Comparison of ENCODE assay signal across 9 cellular contexts in the genomic region with DNA sequence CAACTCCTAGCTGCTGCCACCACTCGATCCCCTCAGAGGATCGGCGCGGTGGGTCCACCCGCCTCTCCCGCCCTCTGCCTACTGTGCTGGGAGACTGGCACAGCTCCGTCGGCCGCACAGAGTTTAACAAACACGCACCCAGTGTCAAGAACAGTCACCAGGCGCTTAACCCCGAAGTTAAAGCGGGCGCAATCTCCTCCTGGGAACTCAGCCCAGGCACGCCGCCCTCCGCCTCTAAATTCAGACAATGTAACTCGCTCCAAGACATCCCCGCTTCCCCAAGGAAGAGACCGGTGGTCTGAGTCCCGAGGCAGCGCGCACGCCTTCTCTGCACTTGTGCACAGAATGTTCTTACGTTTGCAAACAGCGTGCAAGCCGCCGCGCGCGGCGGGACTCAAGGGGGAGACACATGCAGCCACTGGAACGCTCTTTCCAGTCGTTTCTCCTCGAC. TPM values are rescaled to one million over a fixed set of nuclear protein-coding genes. Genes with fewer than 3 reads are reported as not detected.
DNase-seq lines count a peak whose midpoint lies in the region; ATAC-seq, FAIRE-seq and TF ChIP-seq lines count a peak whose summit lies in the region.
"Had no signal": no experiment of that assay in that cellular context is flagged by ENCODE, and none has a peak within 500 bp of the region (broad histone marks: within the 10 kb centered on the region; RNA-seq: fewer than 3 reads in every experiment).

No MANE protein-coding gene starts in this region.

- TF ChIP-seq POLR2A in GM12892 (IDR thresholded peaks at IDR 0.05; ENCODE audit: low read depth, low read length), result no peak
- peak in 1 of 4 donors; percentile 15 for TF ChIP-seq POLR2A in esophagus squamous epithelium (IDR thresholded peaks at IDR 0.05)
- peak in 1 of 4 donors; percentile 15 for TF ChIP-seq POLR2A in upper lobe of left lung (IDR thresholded peaks at IDR 0.05)

- peak overlapping the region; percentile 90 for H3K4me3 Mint-ChIP-seq in natural killer cell

- H3K27me3 ChIP-seq in esophagus squamous epithelium (peaks cover 0 to 100% (median 7%) of the 10 kb centered on the region in 4 donors), upper lobe of left lung (no peaks in the 10 kb centered on the region)

- no peaks in the 10 kb centered on the region for H3K9me3 Mint-ChIP-seq in natural killer cell

- H3K36me3 ChIP-seq in esophagus squamous epithelium (no peaks in the 10 kb centered on the region), upper lobe of left lung (peaks cover 0 to 5% (median 0%) of the 10 kb centered on the region in 4 donors)

- H3K36me3 Mint-ChIP-seq in natural killer cell, result peaks cover 8% of the 10 kb centered on the region

- 0% methylated on average over 4 to 14 of the region's 35 CpGs for WGBS in esophagus squamous epithelium, 2 donors
- WGBS in upper lobe of left lung, 2 donors, result 0 to 8% methylated on average over 4 to 35 of the region's 35 CpGs

- no peak for TF ChIP-seq CTCF in esophagus squamous epithelium (IDR thresholded peaks at IDR 0.05)
- TF ChIP-seq CTCF in natural killer cell (IDR thresholded peaks at IDR 0.05), result no peak
- no peak for TF ChIP-seq CTCF in upper lobe of left lung (IDR thresholded peaks at IDR 0.05)

- H3K4me1 Mint-ChIP-seq in natural killer cell, result peaks cover 31 to 56% of the 10 kb centered on the region in 2 donors

- no peaks in the 10 kb centered on the region for H3K27me3 Mint-ChIP-seq in natural killer cell (ENCODE audit: low read depth in 2 of 2)

- ATAC-seq in HG02610 (IDR thresholded peaks at IDR 0.05; ENCODE audit: unreplicated experiment) (peak; percentile 6), natural killer cell (peak; percentile 6 to 17 (median 14)), upper lobe of left lung (ENCODE audit: low FRiP score in 2 of 2) (peak; percentile 4 to 30)

- peak overlapping the region; percentile 85 to 90 for H3K27ac Mint-ChIP-seq in natural killer cell

- TF ChIP-seq EP300 in upper lobe of left lung (IDR thresholded peaks at IDR 0.05), result no peak

- no peaks in the 10 kb centered on the region for H3K9me3 ChIP-seq in esophagus squamous epithelium
- no peaks in the 10 kb centered on the region for H3K9me3 ChIP-seq in upper lobe of left lung

- H3K4me3 ChIP-seq in esophagus squamous epithelium, result peak overlapping the region; percentile 30 to 71 (median 49)
- peak overlapping the region; percentile 19 to 60 (median 58) for H3K4me3 ChIP-seq in upper lobe of left lung

- H3K4me1 ChIP-seq in esophagus squamous epithelium, result peaks cover 14 to 48% (median 35%) of the 10 kb centered on the region in 3 donors
- H3K4me1 ChIP-seq in upper lobe of left lung, result peaks cover 36 to 42% (median 39%) of the 10 kb centered on the region in 4 donors

- FAIRE-seq in GM12892 (lab: Jason Lieb, UNC), result no peak

- H3K27ac ChIP-seq in esophagus squamous epithelium (peak overlapping the region; percentile 67 to 88 (median 76)), upper lobe of left lung (peak overlapping the region; percentile 71 to 97 (median 87))
- H3K27ac ChIP-seq: epithelial cell of prostate had no signal

- intact Hi-C loops in esophagus squamous epithelium (cut with DNase I), result no loop called here
- intact Hi-C loops in natural killer cell (cut with micrococcal nuclease), result loop anchor here (2.0 to 10.0 kb wide), 8 partner anchors 60 to 375 kb away; partner anchors contain the start of gene UBXN4

- DNase-seq in GM12892 (ENCODE audit: insufficient read length), result peak; percentile 29
- peak; percentile 18 to 62 for DNase-seq in NCI-H1930 (lab: John Stamatoyannopoulos, UW)
- peak; percentile 51 for DNase-seq in activated T-cell treated with anti-CD3 and anti-CD28 coated beads for 1 hour (ENCODE audit: low read depth)
- no peak for DNase-seq in esophagus squamous epithelium (lab: John Stamatoyannopoulos, UW)
- no peak for DNase-seq in natural killer cell
- peak in 1 of 2 donors; percentile 92 for DNase-seq in upper lobe of left lung
- DNase-seq in NCI-H187 treated with DMSO at 0.1 percent for 48 hours (lab: John Stamatoyannopoulos, UW), result no peak

RNA-seq across cellular contexts. Expression of gene CXCR4, which starts 0.5 kb away (rescaled TPM):
- 45.6 TPM for polyA plus RNA-seq in GM12892 (2012; ENCODE audit: missing spikeins)
- 10 to 100 TPM in 2 of 4 donors, 1 to 10 TPM in 2; 5.7 to 28.6 (median 10.0) TPM for total RNA-seq in esophagus squamous epithelium
- 100 to 1,000 TPM; 582 to 848 (median 741) TPM for total RNA-seq in natural killer cell
- 10 to 100 TPM; 27.3 to 71.2 (median 56.6) TPM for total RNA-seq in upper lobe of left lung

Comparison
In these comparisons a context has a peak if more than half of its experiments do, and no peak if none do; other contexts are left out.
1. DNase-seq: peak in GM12892 (single experiment), NCI-H1930 (2 of 2) and activated T-cell treated with anti-CD3 and anti-CD28 coated beads for 1 hour (single experiment); none in esophagus squamous epithelium (single experiment), natural killer cell (single experiment) and NCI-H187 treated with DMSO at 0.1 percent for 48 hours (single experiment).
2. RNA of gene CXCR4, which starts 0.5 kb away (total RNA-seq): 582 to 848 TPM in natural killer cell; 27.3 to 71.2 TPM in upper lobe of left lung and 5.7 to 28.6 TPM in esophagus squamous epithelium; every median in the first group is over 4 times any median in the second.
3. Peak in every context shown above with its lines, with median percentiles within 50 percentile points of each other: ATAC-seq.